In genomic region chr17:48595107-48595999, GRCh38 we compare ENCODE assay signal across 17 cellular contexts. TPM values are rescaled to one million over a fixed set of nuclear protein-coding genes. Genes with fewer than 3 reads are reported as not detected.
DNase-seq lines count a peak whose midpoint lies in the region; ATAC-seq and TF ChIP-seq lines count a peak whose summit lies in the region.
"Had no signal": no experiment of that assay in that cellular context is flagged by ENCODE, and none has a peak within 500 bp of the region (broad histone marks: within the 10 kb centered on the region; RNA-seq: fewer than 3 reads in every experiment).

No MANE protein-coding gene starts in this region.

- H3K9ac ChIP-seq in HCT116 (ENCODE audit: low read length) (no peak overlapping the region), endodermal cell (ENCODE audit: extremely low read depth, low read length, poor library complexity, severe bottlenecking) (no peak overlapping the region)
- H3K9ac ChIP-seq: BLaER1 had no signal

- peaks cover 83% of the 10 kb centered on the region for H3K79me2 ChIP-seq in HCT116 (ENCODE audit: insufficient read depth, low read length)

- no peak for TF ChIP-seq RAD21 in HCT116 (IDR thresholded peaks at IDR 0.05; ENCODE audit: low read depth)

- intact Hi-C loops in HCT116 (cut with micrococcal nuclease) = no loop called here
- intact Hi-C loops in natural killer cell (cut with micrococcal nuclease) = no loop called here
- intact Hi-C loops in CD4-positive, alpha-beta memory T cell (cut with micrococcal nuclease) = no loop called here

- H3K36me3 ChIP-seq in HCT116 (ENCODE audit: control insufficient read depth in 1 of 2, insufficient read depth in 2 of 2, low read length in 2 of 2) (peaks cover 24 to 30% of the 10 kb centered on the region in 2 experiments; a peak in 3 of 4 replicates), endodermal cell (ENCODE audit: control insufficient read depth, insufficient read depth, low read length) (no peaks in the 10 kb centered on the region)
- H3K36me3 ChIP-seq in CD4-positive, alpha-beta memory T cell (ENCODE audit: insufficient read depth, low read length) = no peaks in the 10 kb centered on the region
- H3K36me3 ChIP-seq: BLaER1, heart left ventricle, tibial artery had no signal

- H3K27ac Mint-ChIP-seq in endodermal cell = no peak overlapping the region
- H3K27ac Mint-ChIP-seq in natural killer cell = no peak overlapping the region
- H3K27ac Mint-ChIP-seq in CD4-positive, alpha-beta memory T cell = peak overlapping the region in 1 of 7 donors; percentile 23

- no TSS peak for BruUV-seq in HCT116 (replicated peaks; lab: Mats Ljungman, UMichigan)

- ATAC-seq in HCT116 = no peak
- no peak for ATAC-seq in natural killer cell
- no peak for ATAC-seq in SK-N-SH treated with all-trans-retinoic acid at 6 μM for 48 hours
- ATAC-seq in GM19324 (IDR thresholded peaks at IDR 0.05; ENCODE audit: low FRiP score, unreplicated experiment) = no peak
- ATAC-seq: left ventricle myocardium superior had no signal

- H3K36me3 Mint-ChIP-seq in endodermal cell (ENCODE audit: low read depth) (no peaks in the 10 kb centered on the region), natural killer cell (no peaks in the 10 kb centered on the region)
- H3K36me3 Mint-ChIP-seq in CD4-positive, alpha-beta memory T cell = no peaks in the 10 kb centered on the region

- POLR2A ChIA-PET in HCT116 (lab: Charles Lee) = no interaction called here
- POLR2A ChIA-PET in CD4-positive, alpha-beta memory T cell (lab: Charles Lee; ENCODE audit: partially characterized antibody) = interaction anchor here (1.3 kb wide), 1 partner anchor 19 kb away, joined by 4 read pairs; no protein-coding TSS in a partner anchor

- H3K9me3 Mint-ChIP-seq in endodermal cell (no peaks in the 10 kb centered on the region), natural killer cell (no peaks in the 10 kb centered on the region)
- peaks cover 0 to 1% (median 0%) of the 10 kb centered on the region in 8 donors for H3K9me3 Mint-ChIP-seq in CD4-positive, alpha-beta memory T cell
- H3K9me3 Mint-ChIP-seq: central memory CD8-positive, alpha-beta T cell had no signal

- RAD21 ChIA-PET in HCT116 (lab: Charles Lee; ENCODE audit: low non-redundant PET in 1 of 2, low total read pairs in 2 of 2, uncharacterized antibody in 2 of 2, unreplicated experiment in 2 of 2) = no interaction called here

- H3K9me3 ChIP-seq in HCT116 (ENCODE audit: control insufficient read depth in 1 of 2, insufficient read depth in 1 of 2, low read depth in 1 of 2, low read length in 2 of 2) (no peaks in the 10 kb centered on the region), endodermal cell (ENCODE audit: control insufficient read depth, low read length) (no peaks in the 10 kb centered on the region)
- no peaks in the 10 kb centered on the region for H3K9me3 ChIP-seq in CD4-positive, alpha-beta memory T cell (ENCODE audit: control insufficient read depth in 1 of 2, low read length in 2 of 2)
- H3K9me3 ChIP-seq: heart left ventricle, tibial artery had no signal

- H3K27ac ChIP-seq in HCT116 (ENCODE audit: low read depth, low read length) (no peak overlapping the region), endodermal cell (ENCODE audit: low read depth, low read length) (no peak overlapping the region)
- H3K27ac ChIP-seq in CD4-positive, alpha-beta memory T cell (ENCODE audit: low read depth, low read length) = no peak overlapping the region
- H3K27ac ChIP-seq: BLaER1, epithelial cell of prostate, tibial artery had no signal

- H3K4me1 ChIP-seq in HCT116 (ENCODE audit: control insufficient read depth in 1 of 2, insufficient read depth in 2 of 2, low read length in 2 of 2) = peaks cover 6% of the 10 kb centered on the region in 2 experiments
- no peaks in the 10 kb centered on the region for H3K4me1 ChIP-seq in endodermal cell (ENCODE audit: control insufficient read depth, insufficient read depth, low read length)
- H3K4me1 ChIP-seq in CD4-positive, alpha-beta memory T cell (ENCODE audit: insufficient read depth, low read length) = peaks cover 46% of the 10 kb centered on the region
- H3K4me1 ChIP-seq: BLaER1 had no signal

- 5 to 14% methylated on average over 10 to 21 of the region's 26 CpGs for WGBS in endodermal cell (ENCODE audit: insufficient coverage in 1 of 2, insufficient read length in 1 of 2), 2 experiments

- no peak overlapping the region for H3K4me3 Mint-ChIP-seq in endodermal cell
- H3K4me3 Mint-ChIP-seq in natural killer cell = peak overlapping the region; percentile 42
- peak overlapping the region in 4 of 8 donors; percentile 14 to 41 (median 28) for H3K4me3 Mint-ChIP-seq in CD4-positive, alpha-beta memory T cell

- H4K20me1 ChIP-seq in HCT116 (ENCODE audit: insufficient read depth) = no peaks in the 10 kb centered on the region

- H3K9me2 ChIP-seq in HCT116 (ENCODE audit: insufficient read depth) = no peaks in the 10 kb centered on the region

- H3K4me1 Mint-ChIP-seq in endodermal cell = peaks cover 15% of the 10 kb centered on the region
- peaks cover 45 to 49% of the 10 kb centered on the region in 2 donors for H3K4me1 Mint-ChIP-seq in natural killer cell
- H3K4me1 Mint-ChIP-seq in CD4-positive, alpha-beta memory T cell = peaks cover 23 to 53% (median 42%) of the 10 kb centered on the region in 4 donors

- CTCF ChIA-PET in HCT116 (lab: Charles Lee) = no interaction called here
- CTCF ChIA-PET in CD4-positive, alpha-beta memory T cell (lab: Charles Lee; ENCODE audit: partially characterized antibody) = interaction anchor here (0.7 to 6.0 kb wide), 10 partner anchors 11 to 515 kb away, joined by 3 to 59 read pairs (median 6); no protein-coding TSS in a partner anchor

- DNase-seq in A172 (ENCODE audit: low spot score) = peak; percentile 39
- DNase-seq in HCT116 (ENCODE audit: low read depth, low spot score) = no peak
- peak; percentile 74 for DNase-seq in endodermal cell
- no peak for DNase-seq in natural killer cell
- no peak for DNase-seq in epidermal melanocyte (ENCODE audit: insufficient read length, low spot score)
- no peak for DNase-seq in CD4-positive, alpha-beta memory T cell
- DNase-seq: heart left ventricle, left ventricle myocardium superior, NCI-H2029 treated with DMSO at 0.1 percent for 48 hours, NCI-H526 treated with DMSO at 0.1 percent for 48 hours, occipital lobe, tibial artery had no signal

- H3K4me3 ChIP-seq in HCT116 (replicated peaks in 1 of 2; ENCODE audit: low read depth in 1 of 2, low read length in 2 of 2) (no peak overlapping the region), endodermal cell (ENCODE audit: low read length) (no peak overlapping the region)
- H3K4me3 ChIP-seq in CD4-positive, alpha-beta memory T cell (ENCODE audit: low read length in 2 of 2) = no peak overlapping the region
- H3K4me3 ChIP-seq: BLaER1, tibial artery had no signal

- H3K4me2 ChIP-seq in HCT116 (ENCODE audit: low read length) = no peak overlapping the region
- H3K4me2 ChIP-seq: BLaER1 had no signal

- H2AFZ ChIP-seq in HCT116 (ENCODE audit: low read depth, low read length, poor library complexity, severe bottlenecking) = no peak overlapping the region

- TF ChIP-seq CTCF in HCT116 (IDR thresholded peaks at IDR 0.05 in 2 of 3, conservative IDR thresholded peaks at IDR 0.05 in 1 of 3; ENCODE audit: borderline replicate concordance in 1 of 3, insufficient read depth in 1 of 3, low read depth in 2 of 3, low read length in 2 of 3) = no peak
- no peak for TF ChIP-seq CTCF in endodermal cell (conservative IDR thresholded peaks at IDR 0.05)
- no peak for TF ChIP-seq CTCF in natural killer cell (IDR thresholded peaks at IDR 0.05)

- TF ChIP-seq POLR2A in HCT116 (IDR thresholded peaks at IDR 0.05; ENCODE audit: borderline replicate concordance, extremely low read depth, insufficient read depth, insufficient read length) = no peak

- no peaks in the 10 kb centered on the region for H3K27me3 ChIP-seq in HCT116 (ENCODE audit: insufficient read depth, low read length)
- H3K27me3 ChIP-seq in endodermal cell (ENCODE audit: control insufficient read depth, insufficient read depth, low read length, poor library complexity, severe bottlenecking) = peaks cover 100% of the 10 kb centered on the region
- H3K27me3 ChIP-seq in CD4-positive, alpha-beta memory T cell (ENCODE audit: insufficient read depth, low read length) = peaks cover 58% of the 10 kb centered on the region

- H3K27me3 Mint-ChIP-seq in endodermal cell (ENCODE audit: insufficient read depth) (peaks cover 100% of the 10 kb centered on the region), natural killer cell (ENCODE audit: low read depth in 2 of 2) (peaks cover 81 to 87% of the 10 kb centered on the region in 2 donors)
- peaks cover 53 to 77% of the 10 kb centered on the region in 2 donors for H3K27me3 Mint-ChIP-seq in CD4-positive, alpha-beta memory T cell

RNA-seq across cellular contexts. Expression of gene HOXB5, which starts 1.8 kb away (rescaled TPM):
- 2.0 and 2.4 TPM in 2 replicates for total RNA-seq in A172 (2014; rRNA removed; shearing (Covaris generic))
- total RNA-seq in HCT116 (2021; ENCODE audit: unreplicated experiment) (19.8 TPM), endodermal cell (not detected), natural killer cell (not detected)
- polyA plus RNA-seq in HCT116 (2012) = 6.5 and 12.0 TPM in 2 replicates
- 5.3 TPM for polyA plus RNA-seq in endodermal cell (2013, experiment 1 of 2)
- 2.5 TPM for polyA plus RNA-seq in endodermal cell (2013, experiment 2 of 2)
- total RNA-seq in CD4-positive, alpha-beta memory T cell = not detected
- not detected for polyA plus RNA-seq in CD4-positive, alpha-beta memory T cell
- total RNA-seq: left ventricle myocardium superior, occipital lobe had no signal

RNA-seq across cellular contexts. Expression of gene HOXB3, which starts 5.3 kb away (rescaled TPM):
- 20.1 and 24.1 TPM in 2 replicates for total RNA-seq in A172 (2014; rRNA removed; shearing (Covaris generic))
- total RNA-seq in HCT116 (2021; ENCODE audit: unreplicated experiment) (19.8 TPM), endodermal cell (not detected), natural killer cell (10 to 100 TPM in 2 of 3 donors, 1 to 10 TPM in 1; 7.9 to 15.6 (median 15.3) TPM)
- polyA plus RNA-seq in HCT116 (2012) = 4.7 and 6.0 TPM in 2 replicates
- polyA plus RNA-seq in endodermal cell (2013, experiment 1 of 2) = 36.0 TPM
- polyA plus RNA-seq in endodermal cell (2013, experiment 2 of 2) = 33.5 TPM
- total RNA-seq in CD4-positive, alpha-beta memory T cell = 10 to 100 TPM; 11.2 to 14.5 TPM
- under 1 TPM in 1 of 2 donors, not detected in 1; 0.10 TPM for polyA plus RNA-seq in CD4-positive, alpha-beta memory T cell
- total RNA-seq: occipital lobe had no signal

RNA-seq across cellular contexts. Expression of gene HOXB6, which starts 9.4 kb away (rescaled TPM):
- 40.2 and 58.7 TPM in 2 replicates for total RNA-seq in A172 (2014; rRNA removed; shearing (Covaris generic))
- total RNA-seq in HCT116 (2021; ENCODE audit: unreplicated experiment) (64.8 TPM), endodermal cell (not detected), natural killer cell (not detected)
- polyA plus RNA-seq in HCT116 (2012) = 17.5 and 28.9 TPM in 2 replicates
- 14.4 TPM for polyA plus RNA-seq in endodermal cell (2013, experiment 1 of 2)
- 10.0 TPM for polyA plus RNA-seq in endodermal cell (2013, experiment 2 of 2)
- under 1 TPM in 1 of 2 experiments, not detected in 1; 0.38 TPM for total RNA-seq in CD4-positive, alpha-beta memory T cell
- polyA plus RNA-seq in CD4-positive, alpha-beta memory T cell = not detected
- total RNA-seq: occipital lobe had no signal

RNA-seq across cellular contexts. Expression of gene HOXB7, which starts 15.5 kb away (rescaled TPM):
- 22.4 and 24.7 TPM in 2 replicates for total RNA-seq in A172 (2014; rRNA removed; shearing (Covaris generic))
- total RNA-seq in HCT116 (2021; ENCODE audit: unreplicated experiment) (33.6 TPM), endodermal cell (not detected), natural killer cell (1 to 10 TPM in 1 of 3 donors, under 1 TPM in 2; 0.45 to 1.4 (median 0.97) TPM)
- polyA plus RNA-seq in HCT116 (2012) = 16.8 and 23.4 TPM in 2 replicates
- polyA plus RNA-seq in endodermal cell (2013, experiment 1 of 2) = 5.6 TPM
- polyA plus RNA-seq in endodermal cell (2013, experiment 2 of 2) = 6.0 TPM
- under 1 TPM in 1 of 2 experiments, not detected in 1; 0.25 TPM for total RNA-seq in CD4-positive, alpha-beta memory T cell
- 1 to 10 TPM in 1 of 2 donors, under 1 TPM in 1; 0.23 to 1.3 TPM for polyA plus RNA-seq in CD4-positive, alpha-beta memory T cell
- total RNA-seq: occipital lobe had no signal

RNA-seq across cellular contexts. Expression of gene HOXB4, which starts 17.2 kb away (rescaled TPM):
- total RNA-seq in A172 (2014; rRNA removed; shearing (Covaris generic)) = 5.1 and 6.3 TPM in 2 replicates
- 11.3 TPM for total RNA-seq in HCT116 (2021; ENCODE audit: unreplicated experiment)
- polyA plus RNA-seq in HCT116 (2012) = 3.2 and 4.2 TPM in 2 replicates
- not detected for total RNA-seq in endodermal cell
- polyA plus RNA-seq in endodermal cell (2013, experiment 1 of 2) = 3.5 TPM
- polyA plus RNA-seq in endodermal cell (2013, experiment 2 of 2) = 3.4 TPM
- 1 to 10 TPM; 3.5 to 6.7 (median 5.7) TPM for total RNA-seq in natural killer cell
- 1 to 10 TPM; 3.1 to 4.5 TPM for total RNA-seq in CD4-positive, alpha-beta memory T cell
- polyA plus RNA-seq in CD4-positive, alpha-beta memory T cell = under 1 TPM; 0.11 to 0.13 TPM
- total RNA-seq: occipital lobe had no signal

Comparison
In these comparisons a context has a peak if more than half of its experiments do, and no peak if none do; other contexts are left out.
1. DNase-seq: peak in A172 (single experiment) and endodermal cell (single experiment); none in HCT116 (single experiment), natural killer cell (single experiment), epidermal melanocyte (single experiment) and CD4-positive, alpha-beta memory T cell (0 of 5).
2. RNA of gene HOXB3, which starts 5.3 kb away (total RNA-seq): 20.1 to 24.1 TPM in A172, 19.8 TPM in HCT116 (single experiment), 7.9 to 15.6 TPM in natural killer cell and 11.2 to 14.5 TPM in CD4-positive, alpha-beta memory T cell; not detected in endodermal cell; every median in the first group is over 4 times any median in the second.
3. RNA of gene HOXB6, which starts 9.4 kb away (total RNA-seq): 64.8 TPM in HCT116 (single experiment) and 40.2 to 58.7 TPM in A172; 0.38 TPM in CD4-positive, alpha-beta memory T cell, not detected in natural killer cell and not detected in endodermal cell; every median in the first group is over 10 times any median in the second.